Comparison of ENCODE assay signal across 8 cellular contexts in the genomic region with DNA sequence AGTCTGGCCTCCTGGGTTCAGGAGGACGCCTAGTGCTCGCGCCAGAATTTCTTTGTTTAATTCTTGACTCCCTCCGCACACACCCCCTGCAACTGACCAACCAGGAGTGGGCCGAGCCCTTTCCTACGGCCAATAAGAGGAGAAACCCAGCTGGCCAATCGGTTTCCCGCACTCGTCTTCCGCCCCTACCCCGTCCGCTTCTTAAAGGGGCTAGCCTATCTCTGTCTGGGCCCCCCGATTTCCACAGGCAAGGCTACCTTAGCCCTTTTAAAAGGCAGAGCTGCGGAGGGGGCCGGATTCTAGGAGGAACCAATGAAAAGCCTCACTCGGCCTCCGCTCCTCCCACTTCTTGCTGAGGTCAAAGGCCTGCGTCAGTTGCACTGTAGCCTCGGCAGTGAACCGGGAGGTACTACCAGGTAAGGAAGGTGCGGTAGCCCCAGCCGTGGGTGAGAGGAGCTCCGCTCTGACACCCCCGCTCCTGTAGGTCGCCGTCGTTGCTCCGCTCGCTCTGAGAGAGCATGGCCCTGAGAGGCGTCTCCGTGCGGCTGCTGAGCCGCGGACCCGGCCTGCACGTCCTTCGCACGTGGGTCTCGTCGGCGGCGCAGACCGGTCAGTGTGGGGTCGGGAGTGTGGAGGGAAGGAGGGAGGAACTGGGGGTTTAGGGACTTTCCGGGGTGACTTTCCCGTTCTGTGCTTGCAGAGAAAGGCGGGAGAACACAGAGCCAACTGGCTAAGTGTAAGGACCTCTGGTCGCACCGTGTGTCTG. TPM values are rescaled to one million over a fixed set of nuclear protein-coding genes. Genes with fewer than 3 reads are reported as not detected.
DNase-seq lines count a peak whose midpoint lies in the region; ATAC-seq, FAIRE-seq and TF ChIP-seq lines count a peak whose summit lies in the region.

A gene (plus strand): TSS at position 374 of the 766 bp plus-strand sequence. CDS start 145 bp downstream, at position 519.

- peak; percentile 76 for FAIRE-seq in islet of Langerhans (lab: Jason Lieb, UNC)

- no peak for TF ChIP-seq CTCF in AG09319 (IDR thresholded peaks at IDR 0.05; ENCODE audit: low read depth, low read length)

- DNase-seq in AG09319 (ENCODE audit: extremely low read depth, low read depth) (peak; percentile 95), NCI-H460 (ENCODE audit: extremely low read depth, low read depth) (peak; percentile 97), cerebellar nuclear complex (lab: John Stamatoyannopoulos, UW) (peak; percentile 93 to 99)
- peak; percentile 85 for DNase-seq in activated CD4-positive, CD25-positive, alpha-beta regulatory T cell treated with anti-CD3 and anti-CD28 coated beads, Interleukin-2, amount 50 U/mL, for 72 hours
- DNase-seq in stimulated activated CD4-positive, alpha-beta T cell treated with anti-CD3 and anti-CD28 coated beads, Interleukin-12 subunit alpha, Interleukin-12 subunit beta, amount 100 ng/mL, for 4 hours, result peak; percentile 91

- ATAC-seq in GM19025 (IDR thresholded peaks at IDR 0.05; ENCODE audit: low read depth, unreplicated experiment) (peak; percentile 92), HG03342 (IDR thresholded peaks at IDR 0.05; ENCODE audit: unreplicated experiment) (peak; percentile 86)

RNA-seq across cellular contexts. Expression of the gene that starts here (rescaled TPM):
- total RNA-seq in NCI-H460 (2014; rRNA removed; shearing (Covaris generic)), result 5.5 and 5.8 TPM in 2 replicates
- polyA plus RNA-seq in NCI-H460 (2014; cell fraction: nucleus; rRNA removed), result 32.5 and 40.3 TPM in 2 replicates

Comparison
In these comparisons a context has a peak if more than half of its experiments do, and no peak if none do; other contexts are left out.
1. Peak in every context shown above with its lines: DNase-seq and ATAC-seq.